ENCODE assay signal across 8 cellular contexts in genomic region chr10:70887804-70888800, GRCh38. TPM values are rescaled to one million over a fixed set of nuclear protein-coding genes. Genes with fewer than 3 reads are reported as not detected.
A peak's percentile ranks its signal among the peaks of the same experiment; 100 is the strongest.
DNase-seq lines count a peak whose midpoint lies in the region; ATAC-seq and TF ChIP-seq lines count a peak whose summit lies in the region.

TSS of gene PCBD1 (minus strand) at chr10:70888565. CDS start at chr10:70888533, 32 bp downstream.

- WGBS in testis, 2 donors = 1% methylated on average over 12 to 64 of the region's 85 CpGs

- peak within 1 kb of the TSS; percentile 92 to 96 for H3K27ac ChIP-seq in testis

- TF ChIP-seq POLR2A in testis (IDR thresholded peaks at IDR 0.05) = no peak

- H3K36me3 Mint-ChIP-seq in activated naive CD4-positive, alpha-beta T cell treated with anti-CD3 and anti-CD28 coated beads for 36 hours (ENCODE audit: low read depth) = peaks cover 14% of the 10 kb centered on the region

- ATAC-seq in GM19438 (IDR thresholded peaks at IDR 0.05; ENCODE audit: low read depth, unreplicated experiment) (peak; percentile 88), omental fat pad (ENCODE audit: low FRiP score) (peak; percentile 87)

- H3K27me3 Mint-ChIP-seq in activated naive CD4-positive, alpha-beta T cell treated with anti-CD3 and anti-CD28 coated beads for 36 hours (ENCODE audit: low read depth) = peaks cover 2% of the 10 kb centered on the region

- peak within 1 kb of the TSS; percentile 79 to 84 for H3K4me3 ChIP-seq in testis

- H3K4me1 Mint-ChIP-seq in activated naive CD4-positive, alpha-beta T cell treated with anti-CD3 and anti-CD28 coated beads for 36 hours (ENCODE audit: low read depth) = peaks cover 6% of the 10 kb centered on the region

- peak within 1 kb of the TSS; percentile 78 for H3K4me3 Mint-ChIP-seq in activated naive CD4-positive, alpha-beta T cell treated with anti-CD3 and anti-CD28 coated beads for 36 hours

- peak within 1 kb of the TSS; percentile 81 for H3K27ac Mint-ChIP-seq in activated naive CD4-positive, alpha-beta T cell treated with anti-CD3 and anti-CD28 coated beads for 36 hours

- intact Hi-C loops in activated naive CD4-positive, alpha-beta T cell treated with anti-CD3 and anti-CD28 coated beads for 36 hours (cut with micrococcal nuclease) = no loop called here
- intact Hi-C loops in testis (cut with DNase I; ENCODE audit: low total_unique reads) = loop anchor here (10.0 kb wide), 1 partner anchor 343 kb away; no protein-coding TSS in a partner anchor

- TF ChIP-seq CTCF in omental fat pad (IDR thresholded peaks at IDR 0.05) = no peak
- TF ChIP-seq CTCF in testis (IDR thresholded peaks at IDR 0.05) = no peak

- CTCF ChIA-PET in activated naive CD4-positive, alpha-beta T cell treated with anti-CD3 and anti-CD28 coated beads for 36 hours (lab: Charles Lee) = interaction anchor here (0.7 to 1.9 kb wide), 4 partner anchors 9 to 133 kb away, joined by 3 to 8 read pairs (median 4); no protein-coding TSS in a partner anchor

- DNase-seq in CMK (ENCODE audit: low read depth) (peak; percentile 46), HPDE6-E6E7 (ENCODE audit: extremely low spot score) (peak; percentile 55), SHP77 (lab: John Stamatoyannopoulos, UW) (peak; percentile 25 to 50), glomerular endothelial cell (ENCODE audit: extremely low read depth, low read depth, low spot score) (no peak), omental fat pad (ENCODE audit: low spot score) (peak; percentile 36), testis (peak; percentile 88)
- DNase-seq in activated naive CD4-positive, alpha-beta T cell treated with anti-CD3 and anti-CD28 coated beads for 36 hours = peak; percentile 72

- peaks cover 19% of the 10 kb centered on the region for H3K4me1 ChIP-seq in testis

- H3K27me3 ChIP-seq in testis = no peaks in the 10 kb centered on the region

- H3K9me3 ChIP-seq in testis = no peaks in the 10 kb centered on the region

- H3K9me3 Mint-ChIP-seq in activated naive CD4-positive, alpha-beta T cell treated with anti-CD3 and anti-CD28 coated beads for 36 hours = no peaks in the 10 kb centered on the region

- H3K36me3 ChIP-seq in testis (ENCODE audit: low read depth, missing control alignments) = no peaks in the 10 kb centered on the region

RNA-seq across cellular contexts. Expression of gene PCBD1, which starts in this region (rescaled TPM):
- total RNA-seq in activated naive CD4-positive, alpha-beta T cell treated with anti-CD3 and anti-CD28 coated beads for 36 hours = 10 to 100 TPM; 33.0 to 37.2 TPM
- total RNA-seq in glomerular endothelial cell = 67.1 and 103 TPM in 2 replicates
- total RNA-seq in omental fat pad = 10 to 100 TPM; 47.0 to 77.2 (median 64.3) TPM
- 10 to 100 TPM; 61.9 to 71.2 TPM for total RNA-seq in testis
- polyA plus RNA-seq in testis (ENCODE audit: insufficient read depth, low read depth, low replicate concordance) = 49.6 TPM
